ENCODE assay signal across 9 cellular contexts in the genomic region with DNA sequence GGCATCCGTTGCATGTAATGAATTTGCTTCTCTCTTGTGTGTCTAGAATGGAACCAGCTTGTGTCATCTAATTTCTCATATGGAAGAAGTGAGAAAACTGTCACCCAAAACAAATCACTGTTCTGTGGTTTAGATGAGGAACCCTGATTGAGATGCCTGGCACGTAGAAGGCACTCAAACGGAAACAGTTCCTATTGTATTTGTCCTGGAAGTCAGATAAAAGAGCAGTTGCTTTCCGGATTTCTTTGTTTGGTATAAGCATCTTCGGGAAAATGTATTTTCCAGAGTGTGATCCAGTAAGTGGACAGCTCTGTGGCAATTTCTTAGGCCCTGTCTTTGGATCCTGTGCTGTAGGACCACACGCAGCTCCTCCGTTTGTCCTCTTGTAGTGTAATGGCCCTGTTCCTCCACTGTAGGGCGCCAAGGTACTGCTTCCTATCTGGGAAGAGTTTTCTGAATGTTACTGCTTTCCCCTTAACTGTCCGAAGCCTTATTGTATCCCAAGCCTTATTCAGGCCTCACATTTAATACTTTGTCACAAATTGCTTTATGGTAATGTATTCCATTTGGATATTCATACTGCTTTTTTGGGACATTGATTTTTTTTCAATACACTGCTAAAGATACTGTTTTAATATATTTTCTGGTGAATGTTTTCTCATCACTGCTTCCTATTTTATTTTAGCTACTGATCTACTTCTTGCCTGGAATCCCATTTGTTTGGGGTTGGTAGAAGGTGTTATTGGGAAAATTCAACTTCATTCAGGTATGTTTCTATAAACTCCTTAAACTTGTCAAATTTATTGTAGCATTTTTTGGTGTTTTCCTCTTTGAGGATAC. TPM values are rescaled to one million over a fixed set of nuclear protein-coding genes. Genes with fewer than 3 reads are reported as not detected.
DNase-seq lines count a peak whose midpoint lies in the region; ATAC-seq and TF ChIP-seq lines count a peak whose summit lies in the region.
"Had no signal": no experiment of that assay in that cellular context is flagged by ENCODE, and none has a peak within 500 bp of the region (broad histone marks: within the 10 kb centered on the region; RNA-seq: fewer than 3 reads in every experiment).

No MANE protein-coding gene starts in this region.

- peak; percentile 79 for DNase-seq in HFFc6
- DNase-seq in NCI-H1092 treated with DMSO at 0.1 percent for 48 hours (lab: John Stamatoyannopoulos, UW) = peak; percentile 69
- DNase-seq in SW480 (ENCODE audit: low spot score) = peak; percentile 79
- DNase-seq in amygdala (lab: John Stamatoyannopoulos, UW) = peak in 50 of 56 donors; percentile 14 to 91 (median 68)
- peak; percentile 78 for DNase-seq in right atrium auricular region (ENCODE audit: low spot score)
- peak; percentile 66 for DNase-seq in retina

- peaks cover 32% of the 10 kb centered on the region for H3K4me1 Mint-ChIP-seq in HFFc6 (ENCODE audit: low read depth)

- ATAC-seq in GM18873 (IDR thresholded peaks at IDR 0.05; ENCODE audit: low FRiP score, unreplicated experiment) = no peak

- no peaks in the 10 kb centered on the region for H3K4me1 ChIP-seq in right atrium auricular region

- TF ChIP-seq CTCF in GM12801 (IDR thresholded peaks at IDR 0.05; ENCODE audit: extremely low read depth, insufficient read length) = peak; percentile 48
- peak; percentile 94 for TF ChIP-seq CTCF in HFFc6 (IDR thresholded peaks at IDR 0.05)
- TF ChIP-seq CTCF in right atrium auricular region (IDR thresholded peaks at IDR 0.05) = peak; percentile 80 to 91

- H3K36me3 ChIP-seq in right atrium auricular region = no peaks in the 10 kb centered on the region

- H3K4me3 Mint-ChIP-seq in HFFc6 = no peak overlapping the region

- H3K36me3 Mint-ChIP-seq in HFFc6 (ENCODE audit: low read depth) = no peaks in the 10 kb centered on the region

- no peaks in the 10 kb centered on the region for H3K27me3 ChIP-seq in right atrium auricular region

- no peaks in the 10 kb centered on the region; the same call in 1 of the 2 replicates for H3K27me3 Mint-ChIP-seq in HFFc6 (ENCODE audit: insufficient read depth)

- H3K27ac ChIP-seq in right atrium auricular region = no peak overlapping the region
- H3K27ac ChIP-seq: skin epidermis had no signal

- no peak overlapping the region for H3K4me3 ChIP-seq in right atrium auricular region
- H3K4me3 ChIP-seq: skin epidermis had no signal

- H3K27ac Mint-ChIP-seq in HFFc6 = no peak overlapping the region; the same call in 1 of the 2 replicates

- no peaks in the 10 kb centered on the region for H3K9me3 Mint-ChIP-seq in HFFc6

- H3K9me3 ChIP-seq in right atrium auricular region = no peaks in the 10 kb centered on the region

RNA-seq across cellular contexts. Expression of gene INPP5F, which starts 24.8 kb away (rescaled TPM):
- 10 to 100 TPM in 5 of 6 experiments, 1 to 10 TPM in 1; 8.7 to 12.8 (median 12.5) TPM for total RNA-seq in HFFc6 (2021; fragmentation: NEBNext Ultra II Directional; extraction: Animal tissue kit (Norgen Biotek cat#: 25700))
- 1 to 10 TPM; 3.9 to 6.2 TPM for total RNA-seq in right atrium auricular region
